Comparison of ENCODE assay signal across 8 cellular contexts in genomic region chr17:50841949-50842354, GRCh38. TPM values are rescaled to one million over a fixed set of nuclear protein-coding genes. Genes with fewer than 3 reads are reported as not detected.
A peak's percentile ranks its signal among the peaks of the same experiment; 100 is the strongest.
DNase-seq lines count a peak whose midpoint lies in the region; ATAC-seq and TF ChIP-seq lines count a peak whose summit lies in the region.

No MANE protein-coding gene starts in this region.

- CTCF ChIA-PET in CD4-positive, alpha-beta memory T cell (lab: Charles Lee; ENCODE audit: partially characterized antibody): interaction anchor here (0.7 to 6.7 kb wide), 14 partner anchors 11 to 358 kb away, joined by 3 to 67 read pairs (median 4); no protein-coding TSS in a partner anchor
- CTCF ChIA-PET in naive thymus-derived CD4-positive, alpha-beta T cell (lab: Charles Lee): interaction anchor here (0.5 to 1.6 kb wide), 9 partner anchors 23 to 295 kb away, joined by 3 to 5 read pairs (median 3); no protein-coding TSS in a partner anchor

- H3K4me1 ChIP-seq in CD4-positive, alpha-beta memory T cell (ENCODE audit: insufficient read depth, low read length): no peaks in the 10 kb centered on the region
- H3K4me1 ChIP-seq in naive thymus-derived CD4-positive, alpha-beta T cell (ENCODE audit: control insufficient read depth in 2 of 2, insufficient read depth in 2 of 2, low read length in 2 of 2): no peaks in the 10 kb centered on the region
- no peaks in the 10 kb centered on the region for H3K4me1 ChIP-seq in thyroid gland

- no peak overlapping the region for H3K4me3 ChIP-seq in CD4-positive, alpha-beta memory T cell (ENCODE audit: low read length in 2 of 2)
- no peak overlapping the region for H3K4me3 ChIP-seq in epithelial cell of proximal tubule (ENCODE audit: low read depth, low read length)
- no peak overlapping the region for H3K4me3 ChIP-seq in naive thymus-derived CD4-positive, alpha-beta T cell (ENCODE audit: low read length)
- no peak overlapping the region for H3K4me3 ChIP-seq in thyroid gland (replicated peaks in 1 of 3)

- no peak for TF ChIP-seq POLR2A in thyroid gland (IDR thresholded peaks at IDR 0.05)

- peak overlapping the region in 2 of 7 donors; percentile 32 to 48 for H3K27ac Mint-ChIP-seq in CD4-positive, alpha-beta memory T cell
- no peak overlapping the region for H3K27ac Mint-ChIP-seq in naive thymus-derived CD4-positive, alpha-beta T cell

- no peaks in the 10 kb centered on the region for H3K9me3 ChIP-seq in CD4-positive, alpha-beta memory T cell (ENCODE audit: control insufficient read depth in 1 of 2, low read length in 2 of 2)
- no peaks in the 10 kb centered on the region for H3K9me3 ChIP-seq in naive thymus-derived CD4-positive, alpha-beta T cell (ENCODE audit: control insufficient read depth in 2 of 3, low read length in 3 of 3)
- no peaks in the 10 kb centered on the region for H3K9me3 ChIP-seq in thyroid gland

- no peaks in the 10 kb centered on the region for H3K36me3 ChIP-seq in CD4-positive, alpha-beta memory T cell (ENCODE audit: insufficient read depth, low read length)
- H3K36me3 ChIP-seq in naive thymus-derived CD4-positive, alpha-beta T cell (ENCODE audit: control insufficient read depth in 2 of 3, insufficient read depth in 3 of 3, low read length in 3 of 3): no peaks in the 10 kb centered on the region
- H3K36me3 ChIP-seq in thyroid gland: no peaks in the 10 kb centered on the region

- 15% methylated on average over 8 of the region's 8 CpGs for WGBS in thyroid gland, 2 donors

- DNase-seq in CD4-positive, alpha-beta memory T cell: peak in 4 of 5 donors; percentile 42 to 46 (median 44)
- DNase-seq in NCI-H82 treated with DMSO at 0.1 percent for 48 hours (lab: John Stamatoyannopoulos, UW; ENCODE audit: unreplicated experiment): peak; percentile 77
- peak; percentile 72 for DNase-seq in activated CD8-positive, alpha-beta memory T cell treated with anti-CD3 and anti-CD28 coated beads for 24 hours
- DNase-seq in epithelial cell of proximal tubule (ENCODE audit: low read depth): no peak
- DNase-seq in naive thymus-derived CD4-positive, alpha-beta T cell: peak in 6 of 9 donors; percentile 34 to 58 (median 50)
- peak; percentile 64 to 72 for DNase-seq in thyroid gland

- TF ChIP-seq CTCF in epithelial cell of proximal tubule (conservative IDR thresholded peaks at IDR 0.05; ENCODE audit: low read depth, low read length) (peak; percentile 87), thyroid gland (IDR thresholded peaks at IDR 0.05) (peak; percentile 44 to 91 (median 79))

- peaks cover 2% of the 10 kb centered on the region in 2 donors for H3K27me3 Mint-ChIP-seq in CD4-positive, alpha-beta memory T cell
- H3K27me3 Mint-ChIP-seq in naive thymus-derived CD4-positive, alpha-beta T cell: peaks cover 0 to 2% (median 0%) of the 10 kb centered on the region in 5 donors

- ATAC-seq in HG02798 (IDR thresholded peaks at IDR 0.05; ENCODE audit: poor library complexity, unreplicated experiment): peak; percentile 41
- ATAC-seq in naive thymus-derived CD4-positive, alpha-beta T cell: peak; percentile 67
- ATAC-seq in GM21423 (IDR thresholded peaks at IDR 0.05; ENCODE audit: unreplicated experiment): no peak

- peaks cover 0 to 5% (median 3%) of the 10 kb centered on the region in 4 donors for H3K4me1 Mint-ChIP-seq in CD4-positive, alpha-beta memory T cell
- peaks cover 0 to 4% (median 0%) of the 10 kb centered on the region in 7 donors for H3K4me1 Mint-ChIP-seq in naive thymus-derived CD4-positive, alpha-beta T cell

- intact Hi-C loops in CD4-positive, alpha-beta memory T cell (cut with micrococcal nuclease): loop anchor here (1.0 to 2.0 kb wide), 2 partner anchors 59 to 359 kb away; no protein-coding TSS in a partner anchor
- intact Hi-C loops in naive thymus-derived CD4-positive, alpha-beta T cell (cut with micrococcal nuclease): loop anchor here (1.0 to 2.0 kb wide), 6 partner anchors 59 to 364 kb away; partner anchors contain the start of genes RSAD1 (in 2 of the 2) and SPATA20 (in 1 of the 2)
- intact Hi-C loops in thyroid gland (cut with DNase I): loop anchor here (2.0 to 5.0 kb wide), 2 partner anchors 59 to 295 kb away; partner anchors contain the start of gene SPATA20

- H3K9me3 Mint-ChIP-seq in CD4-positive, alpha-beta memory T cell: no peaks in the 10 kb centered on the region
- H3K9me3 Mint-ChIP-seq in naive thymus-derived CD4-positive, alpha-beta T cell: no peaks in the 10 kb centered on the region

- H3K27me3 ChIP-seq in CD4-positive, alpha-beta memory T cell (ENCODE audit: insufficient read depth, low read length): no peaks in the 10 kb centered on the region
- no peaks in the 10 kb centered on the region for H3K27me3 ChIP-seq in naive thymus-derived CD4-positive, alpha-beta T cell (ENCODE audit: control insufficient read depth in 2 of 2, insufficient read depth in 2 of 2, low read length in 2 of 2)
- no peaks in the 10 kb centered on the region for H3K27me3 ChIP-seq in thyroid gland

- H3K27ac ChIP-seq in CD4-positive, alpha-beta memory T cell (ENCODE audit: low read depth, low read length): no peak overlapping the region
- H3K27ac ChIP-seq in naive thymus-derived CD4-positive, alpha-beta T cell (ENCODE audit: low read depth, low read length): no peak overlapping the region
- H3K27ac ChIP-seq in thyroid gland: no peak overlapping the region

- H3K36me3 Mint-ChIP-seq in CD4-positive, alpha-beta memory T cell: no peaks in the 10 kb centered on the region
- no peaks in the 10 kb centered on the region for H3K36me3 Mint-ChIP-seq in naive thymus-derived CD4-positive, alpha-beta T cell

- no peak overlapping the region for H3K4me3 Mint-ChIP-seq in CD4-positive, alpha-beta memory T cell
- no peak overlapping the region for H3K4me3 Mint-ChIP-seq in naive thymus-derived CD4-positive, alpha-beta T cell

- POLR2A ChIA-PET in CD4-positive, alpha-beta memory T cell (lab: Charles Lee; ENCODE audit: partially characterized antibody): interaction anchor here (1.2 to 1.4 kb wide), 3 partner anchors 24 to 133 kb away, joined by 3 to 5 read pairs (median 5); partner anchors contain the start of gene TOB1
- POLR2A ChIA-PET in naive thymus-derived CD4-positive, alpha-beta T cell (lab: Charles Lee): interaction anchor here (0.6 to 2.2 kb wide), 2 partner anchors 24 to 62 kb away, joined by 3 to 8 read pairs; partner anchors contain the start of gene TOB1

RNA-seq across cellular contexts. Expression of gene WFIKKN2, which starts 6.6 kb away (rescaled TPM):
- total RNA-seq in CD4-positive, alpha-beta memory T cell: not detected
- not detected for polyA plus RNA-seq in CD4-positive, alpha-beta memory T cell
- total RNA-seq in epithelial cell of proximal tubule: not detected in 2 replicates
- not detected for total RNA-seq in naive thymus-derived CD4-positive, alpha-beta T cell
- not detected for polyA plus RNA-seq in naive thymus-derived CD4-positive, alpha-beta T cell
- under 1 TPM in 1 of 4 donors, not detected in 3; 0.11 TPM for total RNA-seq in thyroid gland

RNA-seq across cellular contexts. Expression of gene TOB1, which starts 24.2 kb away (rescaled TPM):
- total RNA-seq in CD4-positive, alpha-beta memory T cell: 100 to 1,000 TPM in 1 of 2 experiments, 10 to 100 TPM in 1; 93.7 to 104 TPM
- 100 to 1,000 TPM in 1 of 2 donors, 10 to 100 TPM in 1; 74.3 to 102 TPM for polyA plus RNA-seq in CD4-positive, alpha-beta memory T cell
- total RNA-seq in epithelial cell of proximal tubule: 4.4 and 4.6 TPM in 2 replicates
- 100 to 1,000 TPM in 4 of 5 experiments, 10 to 100 TPM in 1; 51.5 to 261 (median 131) TPM for total RNA-seq in naive thymus-derived CD4-positive, alpha-beta T cell
- polyA plus RNA-seq in naive thymus-derived CD4-positive, alpha-beta T cell: 10 to 100 TPM; 27.9 to 33.7 TPM
- total RNA-seq in thyroid gland: 10 to 100 TPM; 28.1 to 46.4 (median 31.1) TPM
